1 cellular context compared by ENCODE assay signal in the genomic region with DNA sequence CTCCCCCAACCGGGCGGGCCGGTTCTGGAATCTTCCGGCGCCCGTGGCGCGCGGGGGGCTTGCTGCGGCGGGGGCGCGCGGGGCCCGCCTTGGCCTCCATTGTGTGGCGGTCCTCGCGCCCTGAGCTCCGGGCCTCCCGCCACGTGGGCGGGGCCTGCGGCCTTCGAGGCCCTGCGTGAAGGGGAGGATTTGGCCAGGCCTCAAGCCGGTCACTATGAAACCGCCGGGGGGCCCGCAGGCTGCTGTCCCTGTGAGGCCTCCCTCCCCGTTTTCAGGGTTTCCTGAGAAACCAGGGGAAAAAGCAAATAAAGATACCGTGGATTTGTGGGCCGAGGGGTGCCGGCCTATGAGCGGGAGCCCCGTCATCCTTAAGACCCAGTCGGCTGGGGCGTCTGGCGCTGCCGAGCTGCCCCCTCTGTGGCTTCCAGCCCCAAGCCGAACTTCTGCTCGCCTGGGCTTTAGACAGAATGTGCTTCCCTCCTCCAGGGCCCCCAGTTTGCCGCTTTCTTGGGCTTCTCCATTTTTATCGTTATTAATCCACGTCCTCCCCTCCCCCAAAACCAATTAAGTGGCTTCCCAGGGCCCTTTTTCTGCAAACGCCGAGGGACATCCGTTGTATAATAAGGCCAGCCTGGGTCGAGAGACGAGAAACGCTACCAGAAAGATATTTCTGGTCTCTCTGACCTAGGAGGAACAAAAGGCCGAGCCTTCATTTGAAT.
TF ChIP-seq lines count a peak whose summit lies in the region.

No MANE protein-coding gene starts in this region.

TF ChIP-seq in GM23338, 12 proteins besides CTCF, POLR2A, EP300 and RAD21 (continued from another document):
- TF ChIP-seq, protein P1, sequence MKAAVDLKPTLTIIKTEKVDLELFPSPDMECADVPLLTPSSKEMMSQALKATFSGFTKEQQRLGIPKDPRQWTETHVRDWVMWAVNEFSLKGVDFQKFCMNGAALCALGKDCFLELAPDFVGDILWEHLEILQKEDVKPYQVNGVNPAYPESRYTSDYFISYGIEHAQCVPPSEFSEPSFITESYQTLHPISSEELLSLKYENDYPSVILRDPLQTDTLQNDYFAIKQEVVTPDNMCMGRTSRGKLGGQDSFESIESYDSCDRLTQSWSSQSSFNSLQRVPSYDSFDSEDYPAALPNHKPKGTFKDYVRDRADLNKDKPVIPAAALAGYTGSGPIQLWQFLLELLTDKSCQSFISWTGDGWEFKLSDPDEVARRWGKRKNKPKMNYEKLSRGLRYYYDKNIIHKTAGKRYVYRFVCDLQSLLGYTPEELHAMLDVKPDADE (IDR thresholded peaks at IDR 0.05), result no peak
- TF ChIP-seq NANOG (IDR thresholded peaks at IDR 0.05; ENCODE audit: borderline replicate concordance) (no peak), STAT1 (IDR thresholded peaks at IDR 0.05; ENCODE audit: unreplicated experiment) (no peak), ZNF114 (CRISPR knock-in tag; IDR thresholded peaks at IDR 0.05) (no peak)
TF ChIP-seq in GM23338: peak in this region for 0.
